Comparison of ENCODE assay signal across 1 cellular context in genomic region chr2:158456309-158457066, GRCh38.
A peak's percentile ranks its signal among the peaks of the same experiment; 100 is the strongest.
TF ChIP-seq lines count a peak whose summit lies in the region.

TSS of gene CCDC148 (minus strand) at chr2:158456753. CDS start at chr2:158456439, 314 bp downstream.
A gene with protein sequence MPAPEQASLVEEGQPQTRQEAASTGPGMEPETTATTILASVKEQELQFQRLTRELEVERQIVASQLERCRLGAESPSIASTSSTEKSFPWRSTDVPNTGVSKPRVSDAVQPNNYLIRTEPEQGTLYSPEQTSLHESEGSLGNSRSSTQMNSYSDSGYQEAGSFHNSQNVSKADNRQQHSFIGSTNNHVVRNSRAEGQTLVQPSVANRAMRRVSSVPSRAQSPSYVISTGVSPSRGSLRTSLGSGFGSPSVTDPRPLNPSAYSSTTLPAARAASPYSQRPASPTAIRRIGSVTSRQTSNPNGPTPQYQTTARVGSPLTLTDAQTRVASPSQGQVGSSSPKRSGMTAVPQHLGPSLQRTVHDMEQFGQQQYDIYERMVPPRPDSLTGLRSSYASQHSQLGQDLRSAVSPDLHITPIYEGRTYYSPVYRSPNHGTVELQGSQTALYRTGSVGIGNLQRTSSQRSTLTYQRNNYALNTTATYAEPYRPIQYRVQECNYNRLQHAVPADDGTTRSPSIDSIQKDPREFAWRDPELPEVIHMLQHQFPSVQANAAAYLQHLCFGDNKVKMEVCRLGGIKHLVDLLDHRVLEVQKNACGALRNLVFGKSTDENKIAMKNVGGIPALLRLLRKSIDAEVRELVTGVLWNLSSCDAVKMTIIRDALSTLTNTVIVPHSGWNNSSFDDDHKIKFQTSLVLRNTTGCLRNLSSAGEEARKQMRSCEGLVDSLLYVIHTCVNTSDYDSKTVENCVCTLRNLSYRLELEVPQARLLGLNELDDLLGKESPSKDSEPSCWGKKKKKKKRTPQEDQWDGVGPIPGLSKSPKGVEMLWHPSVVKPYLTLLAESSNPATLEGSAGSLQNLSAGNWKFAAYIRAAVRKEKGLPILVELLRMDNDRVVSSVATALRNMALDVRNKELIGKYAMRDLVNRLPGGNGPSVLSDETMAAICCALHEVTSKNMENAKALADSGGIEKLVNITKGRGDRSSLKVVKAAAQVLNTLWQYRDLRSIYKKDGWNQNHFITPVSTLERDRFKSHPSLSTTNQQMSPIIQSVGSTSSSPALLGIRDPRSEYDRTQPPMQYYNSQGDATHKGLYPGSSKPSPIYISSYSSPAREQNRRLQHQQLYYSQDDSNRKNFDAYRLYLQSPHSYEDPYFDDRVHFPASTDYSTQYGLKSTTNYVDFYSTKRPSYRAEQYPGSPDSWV (plus strand): TSS chr2:158456952. CDS start chr2:158533185, 76,233 bp downstream.

TF ChIP-seq in HEK293, 187 proteins besides CTCF, POLR2A, EP300 and RAD21 (continued from another document):
- TF ChIP-seq BCL11B (tag by site-specific recombination; IDR thresholded peaks at IDR 0.05; ENCODE audit: low read depth) (no peak), PRDM10 (tag by site-specific recombination; IDR thresholded peaks at IDR 0.05) (peak; percentile 82), ZNF148 (tag by site-specific recombination; IDR thresholded peaks at IDR 0.05; ENCODE audit: borderline replicate concordance) (no peak), ZBTB1 (tag by site-specific recombination; IDR thresholded peaks at IDR 0.05) (no peak), ZNF10 (tag by site-specific recombination; IDR thresholded peaks at IDR 0.05) (no peak)
